28 cellular contexts compared by ENCODE assay signal in genomic region chr20:46229478-46229877, GRCh38.
DNase-seq lines count a peak whose midpoint lies in the region; ATAC-seq and TF ChIP-seq lines count a peak whose summit lies in the region.
"Had no signal": no experiment of that assay in that cellular context is flagged by ENCODE, and none has a peak within 500 bp of the region (broad histone marks: within the 10 kb centered on the region; RNA-seq: fewer than 3 reads in every experiment).

No MANE protein-coding gene starts in this region.

- no peak for ATAC-seq in GM19452 (IDR thresholded peaks at IDR 0.05; ENCODE audit: unreplicated experiment)
- no peak for ATAC-seq in GM18909 (IDR thresholded peaks at IDR 0.05; ENCODE audit: poor library complexity, unreplicated experiment)
- ATAC-seq: activated naive CD4-positive, alpha-beta T cell treated with anti-CD3 and anti-CD28 coated beads, Interleukin-2, amount 50 U/mL, for 72 hours; natural killer cell treated with Interleukin-12 subunit alpha and Interleukin-12 subunit beta and Interleukin-15 and Interleukin-18, amount 100 ng/mL, for 72 hours; Panc1; stimulated activated effector memory CD8-positive, alpha-beta T cell treated with anti-CD3 and anti-CD28 coated beads, Interleukin-12 subunit alpha, Interleukin-12 subunit beta, amount 100 ng/mL, for 72 hours had no signal

- no peaks in the 10 kb centered on the region for H3K9me3 Mint-ChIP-seq in endodermal cell
- H3K9me3 Mint-ChIP-seq: activated CD4-positive, alpha-beta T cell treated with anti-CD3 and anti-CD28 coated beads, Interleukin-2, amount 10 ng/mL, durations not matched to agents 24 days and 14 days; natural killer cell treated with Interleukin-12 subunit alpha and Interleukin-12 subunit beta and Interleukin-15 and Interleukin-18, amount 100 ng/mL, for 72 hours; stimulated activated effector memory CD8-positive, alpha-beta T cell treated with anti-CD3 and anti-CD28 coated beads, Interleukin-12 subunit alpha, Interleukin-12 subunit beta, amount 100 ng/mL, for 72 hours; type B pancreatic cell had no signal

- H3K27ac ChIP-seq in endodermal cell (ENCODE audit: low read depth, low read length), result no peak overlapping the region
- H3K27ac ChIP-seq: hepatocyte had no signal

- no peak for TF ChIP-seq EP300 in Ishikawa (IDR thresholded peaks at IDR 0.05; ENCODE audit: borderline replicate concordance)

- peaks cover 13% of the 10 kb centered on the region for H3K27me3 Mint-ChIP-seq in endodermal cell (ENCODE audit: insufficient read depth)

- H3K9me3 ChIP-seq in endodermal cell (ENCODE audit: control insufficient read depth, low read length), result no peaks in the 10 kb centered on the region
- H3K9me3 ChIP-seq: Caco-2 had no signal

- TF ChIP-seq CTCF in endodermal cell (conservative IDR thresholded peaks at IDR 0.05), result no peak

- 42 to 45% methylated on average over 2 to 3 of the region's 3 CpGs for WGBS in endodermal cell (ENCODE audit: insufficient coverage in 1 of 2, insufficient read length in 1 of 2), 2 experiments

- peaks cover 11% of the 10 kb centered on the region for H3K4me1 Mint-ChIP-seq in endodermal cell
- H3K4me1 Mint-ChIP-seq: activated CD4-positive, alpha-beta T cell treated with anti-CD3 and anti-CD28 coated beads, Interleukin-2, amount 10 ng/mL, durations not matched to agents 24 days and 14 days; stimulated activated effector memory CD8-positive, alpha-beta T cell treated with anti-CD3 and anti-CD28 coated beads, Interleukin-12 subunit alpha, Interleukin-12 subunit beta, amount 100 ng/mL, for 72 hours had no signal

- H3K36me3 ChIP-seq in endodermal cell (ENCODE audit: control insufficient read depth, insufficient read depth, low read length), result no peaks in the 10 kb centered on the region

- H3K4me3 Mint-ChIP-seq in endodermal cell, result no peak overlapping the region
- H3K4me3 Mint-ChIP-seq: activated CD4-positive, alpha-beta T cell treated with anti-CD3 and anti-CD28 coated beads, Interleukin-2, amount 10 ng/mL, durations not matched to agents 24 days and 14 days; natural killer cell treated with Interleukin-12 subunit alpha and Interleukin-12 subunit beta and Interleukin-15 and Interleukin-18, amount 100 ng/mL, for 72 hours; stimulated activated effector memory CD8-positive, alpha-beta T cell treated with anti-CD3 and anti-CD28 coated beads, Interleukin-12 subunit alpha, Interleukin-12 subunit beta, amount 100 ng/mL, for 72 hours; type B pancreatic cell had no signal

- no peak overlapping the region for H3K9ac ChIP-seq in endodermal cell (ENCODE audit: extremely low read depth, low read length, poor library complexity, severe bottlenecking)

- H3K36me3 Mint-ChIP-seq in endodermal cell (ENCODE audit: low read depth), result no peaks in the 10 kb centered on the region
- H3K36me3 Mint-ChIP-seq: activated naive CD4-positive, alpha-beta T cell treated with anti-CD3 and anti-CD28 coated beads, Interleukin-2, amount 50 U/mL, for 72 hours; natural killer cell treated with Interleukin-12 subunit alpha and Interleukin-12 subunit beta and Interleukin-15 and Interleukin-18, amount 100 ng/mL, for 72 hours; stimulated activated effector memory CD8-positive, alpha-beta T cell treated with anti-CD3 and anti-CD28 coated beads, Interleukin-12 subunit alpha, Interleukin-12 subunit beta, amount 100 ng/mL, for 72 hours; type B pancreatic cell had no signal

- H3K27ac Mint-ChIP-seq in endodermal cell, result no peak overlapping the region
- H3K27ac Mint-ChIP-seq: activated CD4-positive, alpha-beta T cell treated with anti-CD3 and anti-CD28 coated beads, Interleukin-2, amount 10 ng/mL, durations not matched to agents 24 days and 14 days; activated naive CD4-positive, alpha-beta T cell treated with anti-CD3 and anti-CD28 coated beads, Interleukin-2, amount 50 U/mL, for 72 hours; natural killer cell treated with Interleukin-12 subunit alpha and Interleukin-12 subunit beta and Interleukin-15 and Interleukin-18, amount 100 ng/mL, for 72 hours; stimulated activated effector memory CD8-positive, alpha-beta T cell treated with anti-CD3 and anti-CD28 coated beads, Interleukin-12 subunit alpha, Interleukin-12 subunit beta, amount 100 ng/mL, for 72 hours; type B pancreatic cell had no signal

- no peak for TF ChIP-seq RAD21 in Ishikawa (IDR thresholded peaks at IDR 0.05; ENCODE audit: low read depth)

- no peak overlapping the region for H3K4me3 ChIP-seq in endodermal cell (ENCODE audit: low read length)
- H3K4me3 ChIP-seq: hepatocyte, lung had no signal

- H3K4me1 ChIP-seq in endodermal cell (ENCODE audit: control insufficient read depth, insufficient read depth, low read length), result no peaks in the 10 kb centered on the region
- H3K4me1 ChIP-seq: Caco-2 had no signal

- DNase-seq in ELR (ENCODE audit: low read depth), result peak; percentile 17
- DNase-seq in RPMI7951 (ENCODE audit: low read depth), result peak; percentile 35
- DNase-seq in endodermal cell, result peak; percentile 72
- DNase-seq in stimulated activated naive CD4-positive, alpha-beta T cell (lab: John Stamatoyannopoulos, UW), result no peak
- DNase-seq in NOMO-1 treated with dmso at 0.1 percent for 144 hours (lab: John Stamatoyannopoulos, UW; ENCODE audit: unreplicated experiment), result no peak
- DNase-seq: activated CD4-positive, alpha-beta T cell treated with anti-CD3 and anti-CD28 coated beads, Interleukin-2, amount 10 ng/mL, durations not matched to agents 24 days and 14 days; activated effector memory CD4-positive, alpha-beta T cell treated with Interleukin-2 at 50 U/mL for 16 hours; activated T-cell treated with anti-CD3 and anti-CD28 coated beads, Interleukin-2, amount 50 U/mL, for 1 hour; C1 segment of cervical spinal cord; Caco-2; DMS53; effector CD4-positive, alpha-beta T cell; MV-4-11; NCI-H1694; NCI-H2171; NCI-H510A; stimulated activated CD4-positive, alpha-beta T cell treated with anti-CD3 and anti-CD28 coated beads, Interleukin-15, amount 100 ng/mL, for 24 hours; T-helper 9 cell had no signal

- peaks cover 16% of the 10 kb centered on the region for H3K27me3 ChIP-seq in endodermal cell (ENCODE audit: control insufficient read depth, insufficient read depth, low read length, poor library complexity, severe bottlenecking)

TF ChIP-seq in Ishikawa, 13 proteins besides CTCF, POLR2A, EP300 and RAD21:
- TF ChIP-seq TCF12 (IDR thresholded peaks at IDR 0.05; ENCODE audit: low read depth) (no peak), REST (IDR thresholded peaks at IDR 0.05; ENCODE audit: low read depth) (peak; percentile 89)
TF ChIP-seq in Ishikawa: peak in this region for 1.

Comparison
In these comparisons a context has a peak if more than half of its experiments do, and no peak if none do; other contexts are left out.
1. DNase-seq: peak in ELR (single experiment), RPMI7951 (single experiment) and endodermal cell (single experiment); none in stimulated activated naive CD4-positive, alpha-beta T cell (0 of 6) and NOMO-1 treated with dmso at 0.1 percent for 144 hours (single experiment).